In genomic region chr11:125071831-125072209, GRCh38 we compare ENCODE assay signal across 2 cellular contexts.
TF ChIP-seq lines count a peak whose summit lies in the region.

No MANE protein-coding gene starts in this region.

TF ChIP-seq in SK-N-SH, 30 proteins besides CTCF, POLR2A, EP300 and RAD21 (continued from another document):
- TF ChIP-seq USF1 (IDR thresholded peaks at IDR 0.05; ENCODE audit: borderline replicate concordance, low read depth) (no peak), YY1 (IDR thresholded peaks at IDR 0.05; ENCODE audit: low read depth) (no peak), TAF1 (IDR thresholded peaks at IDR 0.05; ENCODE audit: borderline replicate concordance, low read depth, low read length) (no peak)

TF ChIP-seq in SK-N-SH treated with all-trans-retinoic acid at 6 μM for 48 hours, 23 proteins besides CTCF, POLR2A, EP300 and RAD21 (continued from another document):
- TF ChIP-seq, protein P1, sequence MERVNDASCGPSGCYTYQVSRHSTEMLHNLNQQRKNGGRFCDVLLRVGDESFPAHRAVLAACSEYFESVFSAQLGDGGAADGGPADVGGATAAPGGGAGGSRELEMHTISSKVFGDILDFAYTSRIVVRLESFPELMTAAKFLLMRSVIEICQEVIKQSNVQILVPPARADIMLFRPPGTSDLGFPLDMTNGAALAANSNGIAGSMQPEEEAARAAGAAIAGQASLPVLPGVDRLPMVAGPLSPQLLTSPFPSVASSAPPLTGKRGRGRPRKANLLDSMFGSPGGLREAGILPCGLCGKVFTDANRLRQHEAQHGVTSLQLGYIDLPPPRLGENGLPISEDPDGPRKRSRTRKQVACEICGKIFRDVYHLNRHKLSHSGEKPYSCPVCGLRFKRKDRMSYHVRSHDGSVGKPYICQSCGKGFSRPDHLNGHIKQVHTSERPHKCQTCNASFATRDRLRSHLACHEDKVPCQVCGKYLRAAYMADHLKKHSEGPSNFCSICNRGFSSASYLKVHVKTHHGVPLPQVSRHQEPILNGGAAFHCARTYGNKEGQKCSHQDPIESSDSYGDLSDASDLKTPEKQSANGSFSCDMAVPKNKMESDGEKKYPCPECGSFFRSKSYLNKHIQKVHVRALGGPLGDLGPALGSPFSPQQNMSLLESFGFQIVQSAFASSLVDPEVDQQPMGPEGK (CRISPR knock-in tag; IDR thresholded peaks at IDR 0.05; ENCODE audit: borderline replicate concordance) = no peak
- TF ChIP-seq ZFP30 (CRISPR knock-in tag; IDR thresholded peaks at IDR 0.05) = no peak
- TF ChIP-seq RARB (CRISPR knock-in tag; IDR thresholded peaks at IDR 0.05) = no peak
- no peak for TF ChIP-seq GLIS3 (CRISPR knock-in tag; IDR thresholded peaks at IDR 0.05)
- TF ChIP-seq OSR1 (CRISPR knock-in tag; IDR thresholded peaks at IDR 0.05) = no peak
- no peak for TF ChIP-seq POU6F1 (CRISPR knock-in tag; IDR thresholded peaks at IDR 0.05; ENCODE audit: borderline replicate concordance, low read depth)
- TF ChIP-seq CSRNP3 (CRISPR knock-in tag; IDR thresholded peaks at IDR 0.05) = no peak
- TF ChIP-seq ARNTL (CRISPR knock-in tag; IDR thresholded peaks at IDR 0.05; ENCODE audit: borderline replicate concordance, low read depth) = no peak
- no peak for TF ChIP-seq PPARA (CRISPR knock-in tag; IDR thresholded peaks at IDR 0.05; ENCODE audit: borderline replicate concordance)
- no peak for TF ChIP-seq CREB5 (CRISPR knock-in tag; IDR thresholded peaks at IDR 0.05; ENCODE audit: low read depth)
